ENCODE assay signal across 21 cellular contexts in genomic region chr12:47112679-47113078, GRCh38. TPM values are rescaled to one million over a fixed set of nuclear protein-coding genes. Genes with fewer than 3 reads are reported as not detected.
"Had no signal": no experiment of that assay in that cellular context is flagged by ENCODE, and none has a peak within 500 bp of the region (broad histone marks: within the 10 kb centered on the region; RNA-seq: fewer than 3 reads in every experiment).

No MANE protein-coding gene starts in this region.

- H3K27ac ChIP-seq: dorsolateral prefrontal cortex, esophagus squamous epithelium, neutrophil, sigmoid colon, skin epidermis, suprapubic skin, thyroid gland had no signal

- H3K27me3 Mint-ChIP-seq: naive B cell; stimulated activated naive B cell treated with anti-CD40 and anti-IgM and Interleukin-4, amounts not matched to agents 10 μg/mL and 1 μg/mL and 100 μg/mL, for 72 hours had no signal

- ATAC-seq: left colon; left ventricle myocardium superior; stimulated activated naive B cell treated with anti-CD40 and anti-IgM and Interleukin-4, amounts not matched to agents 10 μg/mL and 1 μg/mL and 100 μg/mL, for 72 hours had no signal

- H3K36me3 Mint-ChIP-seq: type B pancreatic cell had no signal

- DNase-seq: cortex of kidney; dorsolateral prefrontal cortex; effector CD8-positive, alpha-beta T cell; esophagus squamous epithelium; foreskin fibroblast; immature natural killer cell; left colon; left ventricle myocardium superior; mesendoderm; naive B cell; posterior cingulate gyrus; sigmoid colon; stimulated activated CD4-positive, alpha-beta T cell treated with anti-CD3 and anti-CD28 coated beads, Interleukin-2, amount 100 ng/mL, for 24 hours; stimulated activated CD4-positive, alpha-beta T cell treated with anti-CD3 and anti-CD28 coated beads, Interleukin-4, amount 100 ng/mL, for 4 hours; stimulated activated naive B cell treated with anti-CD40 and anti-IgM and Interleukin-4, amounts not matched to agents 10 μg/mL and 1 μg/mL and 100 μg/mL, for 72 hours; thyroid gland had no signal

- H3K4me1 Mint-ChIP-seq: naive B cell; stimulated activated naive B cell treated with anti-CD40 and anti-IgM and Interleukin-4, amounts not matched to agents 10 μg/mL and 1 μg/mL and 100 μg/mL, for 72 hours had no signal

- H3K4me3 Mint-ChIP-seq: immature natural killer cell; naive B cell; stimulated activated naive B cell treated with anti-CD40 and anti-IgM and Interleukin-4, amounts not matched to agents 10 μg/mL and 1 μg/mL and 100 μg/mL, for 72 hours; type B pancreatic cell had no signal

- H3K27me3 ChIP-seq: dorsolateral prefrontal cortex, esophagus squamous epithelium, neutrophil, sigmoid colon, suprapubic skin, thyroid gland had no signal

- H3K9me3 Mint-ChIP-seq: immature natural killer cell; naive B cell; stimulated activated naive B cell treated with anti-CD40 and anti-IgM and Interleukin-4, amounts not matched to agents 10 μg/mL and 1 μg/mL and 100 μg/mL, for 72 hours; type B pancreatic cell had no signal

- H3K4me1 ChIP-seq: sigmoid colon, suprapubic skin, thyroid gland had no signal

- H3K27ac Mint-ChIP-seq: immature natural killer cell; stimulated activated naive B cell treated with anti-CD40 and anti-IgM and Interleukin-4, amounts not matched to agents 10 μg/mL and 1 μg/mL and 100 μg/mL, for 72 hours; type B pancreatic cell had no signal

RNA-seq across cellular contexts. Expression of gene PCED1B, which starts 33.3 kb away (rescaled TPM):
- polyA plus RNA-seq: neural cell had no signal
